1 cellular context compared by ENCODE assay signal in genomic region chr10:12605580-12606405, GRCh38.
TF ChIP-seq lines count a peak whose summit lies in the region.

No MANE protein-coding gene starts in this region.

TF ChIP-seq in HepG2, 621 proteins besides CTCF, POLR2A, EP300 and RAD21 (continued from another document and continues in another):
- TF ChIP-seq BCLAF1 (IDR thresholded peaks at IDR 0.05) (no peak), SRY (CRISPR knock-in tag; IDR thresholded peaks at IDR 0.05) (no peak), ZNF232 (CRISPR knock-in tag; IDR thresholded peaks at IDR 0.05; ENCODE audit: borderline replicate concordance) (no peak), MIER3 (CRISPR knock-in tag; IDR thresholded peaks at IDR 0.05; ENCODE audit: borderline replicate concordance) (peak; percentile 21; the same call in 1 of the 2 replicates), E2F2 (CRISPR knock-in tag; IDR thresholded peaks at IDR 0.05; ENCODE audit: borderline replicate concordance) (no peak), SOX5 (CRISPR knock-in tag; IDR thresholded peaks at IDR 0.05; ENCODE audit: borderline replicate concordance) (no peak), ZNF639 (CRISPR knock-in tag; conservative IDR thresholded peaks at IDR 0.05) (no peak), ZNF431 (CRISPR knock-in tag; IDR thresholded peaks at IDR 0.05; ENCODE audit: borderline replicate concordance, low read depth) (no peak), KAT8 (CRISPR knock-in tag; IDR thresholded peaks at IDR 0.05) (0 out of 2 replicates have a peak, but pooled peaks have one; percentile 35), U2AF1 (optimal IDR thresholded peaks at IDR 0.05; ENCODE audit: low read depth, low read length) (no peak), SKIL (CRISPR knock-in tag; IDR thresholded peaks at IDR 0.05; ENCODE audit: borderline replicate concordance) (no peak), MTF1 (CRISPR knock-in tag; IDR thresholded peaks at IDR 0.05) (no peak), ZNF460 (CRISPR knock-in tag; IDR thresholded peaks at IDR 0.05; ENCODE audit: borderline replicate concordance) (no peak), ZNF646 (CRISPR knock-in tag; IDR thresholded peaks at IDR 0.05) (no peak), HMGXB4 (CRISPR knock-in tag; IDR thresholded peaks at IDR 0.05; ENCODE audit: borderline replicate concordance in 1 of 2, low read depth in 1 of 2) (no peak), ARID3A (IDR thresholded peaks at IDR 0.05; ENCODE audit: low read depth, low read length) (no peak), XRCC5 (optimal IDR thresholded peaks at IDR 0.05; ENCODE audit: low read length) (peak; percentile 18), ZSCAN25 (CRISPR knock-in tag; IDR thresholded peaks at IDR 0.05) (no peak), ZNF850 (CRISPR knock-in tag; conservative IDR thresholded peaks at IDR 0.05) (no peak), POLR2G (IDR thresholded peaks at IDR 0.05; ENCODE audit: low read depth, low read length) (no peak), BCL6 (CRISPR knock-in tag; IDR thresholded peaks at IDR 0.05) (no peak), RXRA (CRISPR knock-in tag; IDR thresholded peaks at IDR 0.05) (no peak), ZNF878 (CRISPR knock-in tag; IDR thresholded peaks at IDR 0.05) (no peak), SP1 (IDR thresholded peaks at IDR 0.05) (no peak), SP1 (CRISPR knock-in tag; IDR thresholded peaks at IDR 0.05) (no peak), DMTF1 (CRISPR knock-in tag; IDR thresholded peaks at IDR 0.05) (no peak), SETDB1 (CRISPR knock-in tag; IDR thresholded peaks at IDR 0.05; ENCODE audit: borderline replicate concordance) (no peak), TMF1 (CRISPR knock-in tag; IDR thresholded peaks at IDR 0.05; ENCODE audit: low read depth) (no peak), ZEB1 (IDR thresholded peaks at IDR 0.05; ENCODE audit: insufficient replicate concordance, low read depth) (no peak)
